In genomic region chr17:60229189-60229802, GRCh38 we compare ENCODE assay signal across 15 cellular contexts.
DNase-seq lines count a peak whose midpoint lies in the region; ATAC-seq, FAIRE-seq and TF ChIP-seq lines count a peak whose summit lies in the region.
"Had no signal": no experiment of that assay in that cellular context is flagged by ENCODE, and none has a peak within 500 bp of the region (broad histone marks: within the 10 kb centered on the region; RNA-seq: fewer than 3 reads in every experiment).

No MANE protein-coding gene starts in this region.

- H3K36me3 ChIP-seq in lower lobe of right lung (peaks cover 30% of the 10 kb centered on the region), neuronal stem cell (replicated peaks in 1 of 2; ENCODE audit: control insufficient read depth in 2 of 2, insufficient read depth in 2 of 2, low read length in 2 of 2) (peaks cover 7 to 31% of the 10 kb centered on the region in 2 donors)

- no peak for ATAC-seq in lower lobe of right lung
- no peak for ATAC-seq in left colon
- ATAC-seq: activated T-cell treated with anti-CD3 and anti-CD28 coated beads, Interleukin-2, amount 50 U/mL, for 4 hours had no signal

- WGBS in neuronal stem cell (ENCODE audit: extremely low coverage in 2 of 2, insufficient read length in 2 of 2, insufficient replicate concordance in 1 of 2), 2 donors = no CpG with 5 or more reads among the region's 3 CpGs

- H3K4me3 ChIP-seq in fibroblast of villous mesenchyme (ENCODE audit: low read depth, low read length) (no peak overlapping the region), lower lobe of right lung (no peak overlapping the region), neuronal stem cell (ENCODE audit: low read length in 2 of 2) (no peak overlapping the region)
- H3K4me3 ChIP-seq: PC-9, tibial artery had no signal

- no peak for FAIRE-seq in D721Med (lab: Jason Lieb, UNC)

- DNase-seq in D721Med (ENCODE audit: insufficient read length, low spot score) (no peak), HFFc6 (peak; percentile 15), RPMI7951 (ENCODE audit: low read depth) (peak; percentile 26), fibroblast of villous mesenchyme (ENCODE audit: low read depth) (peak; percentile 17), lower lobe of right lung (no peak), left colon (no peak), hypothalamus (lab: John Stamatoyannopoulos, UW) (no peak), neuronal stem cell (ENCODE audit: low spot score) (no peak)
- DNase-seq: activated T-cell treated with anti-CD3 and anti-CD28 coated beads, Interleukin-2, amount 50 U/mL, for 4 hours; central memory CD4-positive, alpha-beta T cell; PC-9; retina; tibial artery; WERI-Rb-1 had no signal

- H3K27ac ChIP-seq in lower lobe of right lung = no peak overlapping the region
- H3K27ac ChIP-seq in neuronal stem cell (replicated peaks; ENCODE audit: low read length) = no peak overlapping the region
- H3K27ac ChIP-seq: KMS-11, PC-9, tibial artery, WERI-Rb-1 had no signal

- H2BK5ac ChIP-seq in neuronal stem cell (ENCODE audit: low read length) = no peak overlapping the region

- no peak overlapping the region for H2AFZ ChIP-seq in neuronal stem cell (ENCODE audit: low read length)
- H2AFZ ChIP-seq: PC-9 had no signal

- no peak overlapping the region for H3K18ac ChIP-seq in neuronal stem cell (ENCODE audit: low read length)

- H2BK120ac ChIP-seq in neuronal stem cell (ENCODE audit: low read depth, low read length) = no peak overlapping the region

- no peaks in the 10 kb centered on the region for H3K27me3 Mint-ChIP-seq in HFFc6 (ENCODE audit: insufficient read depth)

- H3K9me3 Mint-ChIP-seq in HFFc6 = no peaks in the 10 kb centered on the region
- H3K9me3 Mint-ChIP-seq: activated T-cell treated with anti-CD3 and anti-CD28 coated beads, Interleukin-2, amount 50 U/mL, for 4 hours had no signal

- H3K4me1 ChIP-seq in lower lobe of right lung (no peaks in the 10 kb centered on the region), neuronal stem cell (ENCODE audit: control insufficient read depth in 2 of 2, insufficient read depth in 1 of 2, low read depth in 1 of 2, low read length in 2 of 2) (peaks cover 2 to 3% of the 10 kb centered on the region in 2 donors)
- H3K4me1 ChIP-seq: tibial artery had no signal

- H3K36me3 Mint-ChIP-seq in HFFc6 (ENCODE audit: low read depth) = peaks cover 7% of the 10 kb centered on the region

- intact Hi-C loops in lower lobe of right lung (cut with DNase I) = no loop called here
- intact Hi-C loops in left colon (cut with DNase I, micrococcal nuclease) = loop anchor here in 1 of 2 donors (10.0 kb wide), 1 partner anchor 206 kb away; no protein-coding TSS in a partner anchor

- H3K4ac ChIP-seq in neuronal stem cell (ENCODE audit: low read length) = no peak overlapping the region

- peak; percentile 56 for TF ChIP-seq CTCF in D721Med (IDR thresholded peaks at IDR 0.05; ENCODE audit: insufficient read depth, missing control alignments)
- TF ChIP-seq CTCF in HFFc6 (IDR thresholded peaks at IDR 0.05) = peak; percentile 62
- TF ChIP-seq CTCF in fibroblast of villous mesenchyme (IDR thresholded peaks at IDR 0.05; ENCODE audit: insufficient read depth, low read depth, low read length) = no peak
- TF ChIP-seq CTCF in lower lobe of right lung (IDR thresholded peaks at IDR 0.05) = no peak

- no peak overlapping the region for H2AK5ac ChIP-seq in neuronal stem cell (ENCODE audit: low read depth, low read length)

- no peak overlapping the region for H2BK12ac ChIP-seq in neuronal stem cell (ENCODE audit: low read length)

- H3K14ac ChIP-seq in neuronal stem cell (ENCODE audit: low read length) = no peak overlapping the region

- H3K4me2 ChIP-seq in neuronal stem cell (ENCODE audit: insufficient read depth, low read length, poor library complexity, severe bottlenecking) = no peak overlapping the region
- H3K4me2 ChIP-seq: KMS-11, PC-9 had no signal

- H3K4me3 Mint-ChIP-seq in HFFc6 = no peak overlapping the region
- H3K4me3 Mint-ChIP-seq: activated T-cell treated with anti-CD3 and anti-CD28 coated beads, Interleukin-2, amount 50 U/mL, for 4 hours had no signal

- no peak overlapping the region for H3K9ac ChIP-seq in neuronal stem cell (ENCODE audit: low read depth, low read length, poor library complexity)
- H3K9ac ChIP-seq: KMS-11 had no signal

- no peaks in the 10 kb centered on the region for H3K79me1 ChIP-seq in neuronal stem cell (ENCODE audit: low read depth, low read length)

- no peak overlapping the region for H4K8ac ChIP-seq in neuronal stem cell (ENCODE audit: low read depth, low read length)

- no peaks in the 10 kb centered on the region for H3K9me3 ChIP-seq in lower lobe of right lung
- H3K9me3 ChIP-seq in neuronal stem cell (replicated peaks in 1 of 2; ENCODE audit: control insufficient read depth in 2 of 2, insufficient read depth in 1 of 2, low read depth in 1 of 2, low read length in 2 of 2) = no peaks in the 10 kb centered on the region
- H3K9me3 ChIP-seq: tibial artery had no signal

- H4K91ac ChIP-seq in neuronal stem cell (ENCODE audit: low read depth, low read length, poor library complexity) = no peak overlapping the region

- H3K27ac Mint-ChIP-seq in HFFc6 = no peak overlapping the region; the same call in 1 of the 2 replicates

- no peak overlapping the region for H2BK15ac ChIP-seq in neuronal stem cell (ENCODE audit: low read length)

- H3K4me1 Mint-ChIP-seq in HFFc6 (ENCODE audit: low read depth) = peaks cover 31% of the 10 kb centered on the region

- no peak overlapping the region for H3K23ac ChIP-seq in neuronal stem cell (ENCODE audit: low read depth, low read length, poor library complexity)

- H3K27me3 ChIP-seq in lower lobe of right lung (ENCODE audit: low read depth) (no peaks in the 10 kb centered on the region), neuronal stem cell (ENCODE audit: control insufficient read depth in 3 of 3, insufficient read depth in 3 of 3, low read depth in 1 of 3, low read length in 3 of 3) (no peaks in the 10 kb centered on the region)
- H3K27me3 ChIP-seq: tibial artery had no signal

Comparison
In these comparisons a context has a peak if more than half of its experiments do, and no peak if none do; other contexts are left out.
1. DNase-seq: peak in HFFc6 (single experiment), RPMI7951 (single experiment) and fibroblast of villous mesenchyme (single experiment); none in D721Med (single experiment), lower lobe of right lung (single experiment), left colon (0 of 2), hypothalamus (0 of 51) and neuronal stem cell (single experiment).
2. CTCF ChIP-seq: peak in D721Med (single experiment) and HFFc6 (single experiment); none in fibroblast of villous mesenchyme (single experiment) and lower lobe of right lung (single experiment).